ENCODE assay signal across 1 cellular context in the genomic region with DNA sequence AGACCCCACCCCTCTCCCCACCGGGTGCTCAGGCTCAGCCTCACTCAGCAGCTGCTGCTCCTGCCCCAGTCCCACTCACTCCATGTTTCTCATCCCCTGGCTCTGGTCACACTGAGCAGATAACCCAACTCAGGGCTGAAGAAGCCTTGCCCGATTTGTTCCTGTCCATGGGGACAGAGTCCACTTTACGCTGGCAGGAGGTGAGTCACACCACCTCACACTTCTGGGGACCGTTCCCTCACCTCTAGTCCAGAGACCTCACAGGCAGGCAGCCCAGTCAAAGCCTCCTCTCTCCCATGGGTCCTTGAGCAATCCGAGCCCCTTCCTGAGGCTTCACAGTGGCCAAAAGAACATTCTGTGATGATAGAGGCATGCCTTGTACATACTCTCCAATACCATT.
TF ChIP-seq lines count a peak whose summit lies in the region.

No MANE protein-coding gene starts in this region.

TF ChIP-seq in HepG2, 621 proteins besides CTCF, POLR2A, EP300 and RAD21 (continues in another document):
- TF ChIP-seq ZNF781 (CRISPR knock-in tag; IDR thresholded peaks at IDR 0.05; ENCODE audit: borderline replicate concordance, not compliant biosample characterization) (no peak), NFRKB (IDR thresholded peaks at IDR 0.05) (no peak), TBX2 (CRISPR knock-in tag; IDR thresholded peaks at IDR 0.05; ENCODE audit: borderline replicate concordance) (peak; percentile 89), SNRNP70 (IDR thresholded peaks at IDR 0.05; ENCODE audit: low read depth, low read length) (no peak), PHF21A (CRISPR knock-in tag; IDR thresholded peaks at IDR 0.05) (peak; percentile 73), ZFP36 (IDR thresholded peaks at IDR 0.05; ENCODE audit: borderline replicate concordance, low read depth, low read length, partially characterized antibody) (no peak), KMT2A (CRISPR knock-in tag; IDR thresholded peaks at IDR 0.05) (no peak), NR2F2 (IDR thresholded peaks at IDR 0.05; ENCODE audit: borderline replicate concordance, low read depth) (no peak), NFKBIZ (CRISPR knock-in tag; IDR thresholded peaks at IDR 0.05) (no peak), RFX1 (IDR thresholded peaks at IDR 0.05) (no peak), POGZ (CRISPR knock-in tag; IDR thresholded peaks at IDR 0.05) (no peak), TCF12 (IDR thresholded peaks at IDR 0.05) (no peak), TCF12 (CRISPR knock-in tag; IDR thresholded peaks at IDR 0.05) (no peak), TARDBP (CRISPR knock-in tag; IDR thresholded peaks at IDR 0.05) (0 out of 2 replicates have a peak, but pooled peaks have one; percentile 40), JUND (CRISPR knock-in tag; IDR thresholded peaks at IDR 0.05) (peak; percentile 91), NCOA2 (CRISPR knock-in tag; IDR thresholded peaks at IDR 0.05) (no peak), NR2F1 (CRISPR knock-in tag; IDR thresholded peaks at IDR 0.05) (no peak), ZNF772 (CRISPR knock-in tag; IDR thresholded peaks at IDR 0.05) (0 out of 2 replicates have a peak, but pooled peaks have one; percentile 39), GATA4 (IDR thresholded peaks at IDR 0.05; ENCODE audit: borderline replicate concordance, low read depth) (no peak), ZNF160 (CRISPR knock-in tag; IDR thresholded peaks at IDR 0.05) (no peak), MEF2D (CRISPR knock-in tag; IDR thresholded peaks at IDR 0.05) (no peak), PHF8 (CRISPR knock-in tag; IDR thresholded peaks at IDR 0.05) (0 out of 2 replicates have a peak, but pooled peaks have one; percentile 8), DR1 (CRISPR knock-in tag; IDR thresholded peaks at IDR 0.05) (no peak), GABPA (IDR thresholded peaks at IDR 0.05; ENCODE audit: low read depth, low read length) (no peak), GABPA (CRISPR knock-in tag; IDR thresholded peaks at IDR 0.05; ENCODE audit: low read depth) (0 out of 2 replicates have a peak, but pooled peaks have one; percentile 38), ZNF367 (CRISPR knock-in tag; IDR thresholded peaks at IDR 0.05; ENCODE audit: borderline replicate concordance) (no peak), PHF20 (CRISPR knock-in tag; IDR thresholded peaks at IDR 0.05) (no peak), POLR2G (IDR thresholded peaks at IDR 0.05; ENCODE audit: low read depth, low read length) (peak; percentile 65), SP140L (CRISPR knock-in tag; IDR thresholded peaks at IDR 0.05; ENCODE audit: borderline replicate concordance) (no peak), ZNF644 (CRISPR knock-in tag; IDR thresholded peaks at IDR 0.05; ENCODE audit: low read depth) (peak; percentile 85), TSC22D2 (CRISPR knock-in tag; IDR thresholded peaks at IDR 0.05; ENCODE audit: borderline replicate concordance) (no peak), STAT5B (CRISPR knock-in tag; IDR thresholded peaks at IDR 0.05) (no peak), ZMYM2 (CRISPR knock-in tag; IDR thresholded peaks at IDR 0.05) (no peak), CC2D1A (CRISPR knock-in tag; IDR thresholded peaks at IDR 0.05) (no peak), CEBPG (CRISPR knock-in tag; IDR thresholded peaks at IDR 0.05) (peak; percentile 64), GABPB1 (CRISPR knock-in tag; IDR thresholded peaks at IDR 0.05) (no peak; the same call in 1 of the 2 replicates), GPN1 (CRISPR knock-in tag; IDR thresholded peaks at IDR 0.05; ENCODE audit: borderline replicate concordance) (no peak), NFIC (IDR thresholded peaks at IDR 0.05; ENCODE audit: low read length) (no peak), HOXA3 (CRISPR knock-in tag; IDR thresholded peaks at IDR 0.05) (peak; percentile 61; the same call in 1 of the 2 replicates), NFE2L2 (IDR thresholded peaks at IDR 0.05; ENCODE audit: low read length) (no peak), ZNF614 (CRISPR knock-in tag; IDR thresholded peaks at IDR 0.05; ENCODE audit: borderline replicate concordance) (peak; percentile 43; the same call in 1 of the 2 replicates), LCORL (IDR thresholded peaks at IDR 0.05) (no peak), LCORL (CRISPR knock-in tag; IDR thresholded peaks at IDR 0.05) (peak; percentile 75), MIER2 (CRISPR knock-in tag; IDR thresholded peaks at IDR 0.05) (no peak)
- TF ChIP-seq, protein P1, sequence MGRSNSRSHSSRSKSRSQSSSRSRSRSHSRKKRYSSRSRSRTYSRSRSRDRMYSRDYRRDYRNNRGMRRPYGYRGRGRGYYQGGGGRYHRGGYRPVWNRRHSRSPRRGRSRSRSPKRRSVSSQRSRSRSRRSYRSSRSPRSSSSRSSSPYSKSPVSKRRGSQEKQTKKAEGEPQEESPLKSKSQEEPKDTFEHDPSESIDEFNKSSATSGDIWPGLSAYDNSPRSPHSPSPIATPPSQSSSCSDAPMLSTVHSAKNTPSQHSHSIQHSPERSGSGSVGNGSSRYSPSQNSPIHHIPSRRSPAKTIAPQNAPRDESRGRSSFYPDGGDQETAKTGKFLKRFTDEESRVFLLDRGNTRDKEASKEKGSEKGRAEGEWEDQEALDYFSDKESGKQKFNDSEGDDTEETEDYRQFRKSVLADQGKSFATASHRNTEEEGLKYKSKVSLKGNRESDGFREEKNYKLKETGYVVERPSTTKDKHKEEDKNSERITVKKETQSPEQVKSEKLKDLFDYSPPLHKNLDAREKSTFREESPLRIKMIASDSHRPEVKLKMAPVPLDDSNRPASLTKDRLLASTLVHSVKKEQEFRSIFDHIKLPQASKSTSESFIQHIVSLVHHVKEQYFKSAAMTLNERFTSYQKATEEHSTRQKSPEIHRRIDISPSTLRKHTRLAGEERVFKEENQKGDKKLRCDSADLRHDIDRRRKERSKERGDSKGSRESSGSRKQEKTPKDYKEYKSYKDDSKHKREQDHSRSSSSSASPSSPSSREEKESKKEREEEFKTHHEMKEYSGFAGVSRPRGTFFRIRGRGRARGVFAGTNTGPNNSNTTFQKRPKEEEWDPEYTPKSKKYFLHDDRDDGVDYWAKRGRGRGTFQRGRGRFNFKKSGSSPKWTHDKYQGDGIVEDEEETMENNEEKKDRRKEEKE (IDR thresholded peaks at IDR 0.05), result no peak
- TF ChIP-seq, protein P2, sequence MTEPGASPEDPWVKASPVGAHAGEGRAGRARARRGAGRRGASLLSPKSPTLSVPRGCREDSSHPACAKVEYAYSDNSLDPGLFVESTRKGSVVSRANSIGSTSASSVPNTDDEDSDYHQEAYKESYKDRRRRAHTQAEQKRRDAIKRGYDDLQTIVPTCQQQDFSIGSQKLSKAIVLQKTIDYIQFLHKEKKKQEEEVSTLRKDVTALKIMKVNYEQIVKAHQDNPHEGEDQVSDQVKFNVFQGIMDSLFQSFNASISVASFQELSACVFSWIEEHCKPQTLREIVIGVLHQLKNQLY (CRISPR knock-in tag; IDR thresholded peaks at IDR 0.05), result no peak
- TF ChIP-seq, protein P3, sequence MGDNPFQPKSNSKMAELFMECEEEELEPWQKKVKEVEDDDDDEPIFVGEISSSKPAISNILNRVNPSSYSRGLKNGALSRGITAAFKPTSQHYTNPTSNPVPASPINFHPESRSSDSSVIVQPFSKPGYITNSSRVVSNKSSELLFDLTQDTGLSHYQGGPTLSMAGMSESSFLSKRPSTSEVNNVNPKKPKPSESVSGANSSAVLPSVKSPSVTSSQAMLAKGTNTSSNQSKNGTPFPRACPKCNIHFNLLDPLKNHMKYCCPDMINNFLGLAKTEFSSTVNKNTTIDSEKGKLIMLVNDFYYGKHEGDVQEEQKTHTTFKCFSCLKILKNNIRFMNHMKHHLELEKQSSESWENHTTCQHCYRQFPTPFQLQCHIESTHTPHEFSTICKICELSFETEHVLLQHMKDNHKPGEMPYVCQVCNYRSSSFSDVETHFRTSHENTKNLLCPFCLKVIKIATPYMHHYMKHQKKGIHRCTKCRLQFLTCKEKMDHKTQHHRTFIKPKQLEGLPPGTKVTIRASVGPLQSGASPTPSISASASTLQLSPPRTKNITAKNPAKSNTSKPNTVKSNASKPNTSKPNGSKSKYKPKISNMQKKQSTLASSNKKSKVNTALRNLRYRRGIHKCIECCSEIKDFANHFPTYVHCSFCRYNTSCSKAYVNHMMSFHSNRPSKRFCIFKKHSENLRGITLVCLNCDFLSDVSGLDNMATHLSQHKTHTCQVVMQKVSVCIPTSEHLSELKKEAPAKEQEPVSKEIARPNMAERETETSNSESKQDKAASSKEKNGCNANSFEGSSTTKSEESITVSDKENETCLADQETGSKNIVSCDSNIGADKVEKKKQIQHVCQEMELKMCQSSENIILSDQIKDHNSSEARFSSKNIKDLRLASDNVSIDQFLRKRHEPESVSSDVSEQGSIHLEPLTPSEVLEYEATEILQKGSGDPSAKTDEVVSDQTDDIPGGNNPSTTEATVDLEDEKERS (CRISPR knock-in tag; IDR thresholded peaks at IDR 0.05), result 0 out of 2 replicates have a peak, but pooled peaks have one; percentile 35
- TF ChIP-seq, protein P4, sequence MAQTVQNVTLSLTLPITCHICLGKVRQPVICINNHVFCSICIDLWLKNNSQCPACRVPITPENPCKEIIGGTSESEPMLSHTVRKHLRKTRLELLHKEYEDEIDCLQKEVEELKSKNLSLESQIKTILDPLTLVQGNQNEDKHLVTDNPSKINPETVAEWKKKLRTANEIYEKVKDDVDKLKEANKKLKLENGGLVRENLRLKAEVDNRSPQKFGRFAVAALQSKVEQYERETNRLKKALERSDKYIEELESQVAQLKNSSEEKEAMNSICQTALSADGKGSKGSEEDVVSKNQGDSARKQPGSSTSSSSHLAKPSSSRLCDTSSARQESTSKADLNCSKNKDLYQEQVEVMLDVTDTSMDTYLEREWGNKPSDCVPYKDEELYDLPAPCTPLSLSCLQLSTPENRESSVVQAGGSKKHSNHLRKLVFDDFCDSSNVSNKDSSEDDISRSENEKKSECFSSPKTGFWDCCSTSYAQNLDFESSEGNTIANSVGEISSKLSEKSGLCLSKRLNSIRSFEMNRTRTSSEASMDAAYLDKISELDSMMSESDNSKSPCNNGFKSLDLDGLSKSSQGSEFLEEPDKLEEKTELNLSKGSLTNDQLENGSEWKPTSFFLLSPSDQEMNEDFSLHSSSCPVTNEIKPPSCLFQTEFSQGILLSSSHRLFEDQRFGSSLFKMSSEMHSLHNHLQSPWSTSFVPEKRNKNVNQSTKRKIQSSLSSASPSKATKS (CRISPR knock-in tag; IDR thresholded peaks at IDR 0.05), result no peak
- TF ChIP-seq, protein P5, sequence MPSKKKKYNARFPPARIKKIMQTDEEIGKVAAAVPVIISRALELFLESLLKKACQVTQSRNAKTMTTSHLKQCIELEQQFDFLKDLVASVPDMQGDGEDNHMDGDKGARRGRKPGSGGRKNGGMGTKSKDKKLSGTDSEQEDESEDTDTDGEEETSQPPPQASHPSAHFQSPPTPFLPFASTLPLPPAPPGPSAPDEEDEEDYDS (CRISPR knock-in tag; IDR thresholded peaks at IDR 0.05), result 0 out of 2 replicates have a peak, but pooled peaks have one; percentile 43
- TF ChIP-seq, protein P6, sequence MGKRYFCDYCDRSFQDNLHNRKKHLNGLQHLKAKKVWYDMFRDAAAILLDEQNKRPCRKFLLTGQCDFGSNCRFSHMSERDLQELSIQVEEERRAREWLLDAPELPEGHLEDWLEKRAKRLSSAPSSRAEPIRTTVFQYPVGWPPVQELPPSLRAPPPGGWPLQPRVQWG (CRISPR knock-in tag; IDR thresholded peaks at IDR 0.05; ENCODE audit: borderline replicate concordance, low read depth), result no peak
- TF ChIP-seq, protein P7, sequence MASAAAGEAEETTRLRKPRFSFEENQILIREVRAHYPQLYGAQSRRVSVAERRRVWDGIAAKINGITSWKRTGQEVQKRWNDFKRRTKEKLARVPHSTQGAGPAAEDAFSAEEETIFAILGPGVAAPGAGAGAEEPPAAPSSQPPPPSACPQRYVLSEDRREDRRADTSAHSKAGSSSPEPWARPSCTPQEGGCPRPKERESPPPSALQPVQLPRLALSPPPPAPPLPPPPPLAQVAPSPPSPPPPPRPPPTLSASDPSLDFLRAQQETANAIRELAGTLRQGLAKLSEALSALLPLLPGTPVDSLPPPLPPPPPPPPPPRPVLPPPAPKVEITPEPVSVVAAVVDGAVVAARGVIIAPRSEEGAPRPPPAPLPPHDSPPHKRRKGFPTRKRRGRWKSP (CRISPR knock-in tag; IDR thresholded peaks at IDR 0.05), result no peak
- TF ChIP-seq, protein P8, sequence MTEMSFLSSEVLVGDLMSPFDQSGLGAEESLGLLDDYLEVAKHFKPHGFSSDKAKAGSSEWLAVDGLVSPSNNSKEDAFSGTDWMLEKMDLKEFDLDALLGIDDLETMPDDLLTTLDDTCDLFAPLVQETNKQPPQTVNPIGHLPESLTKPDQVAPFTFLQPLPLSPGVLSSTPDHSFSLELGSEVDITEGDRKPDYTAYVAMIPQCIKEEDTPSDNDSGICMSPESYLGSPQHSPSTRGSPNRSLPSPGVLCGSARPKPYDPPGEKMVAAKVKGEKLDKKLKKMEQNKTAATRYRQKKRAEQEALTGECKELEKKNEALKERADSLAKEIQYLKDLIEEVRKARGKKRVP (CRISPR knock-in tag; IDR thresholded peaks at IDR 0.05), result no peak
- TF ChIP-seq, protein P9, sequence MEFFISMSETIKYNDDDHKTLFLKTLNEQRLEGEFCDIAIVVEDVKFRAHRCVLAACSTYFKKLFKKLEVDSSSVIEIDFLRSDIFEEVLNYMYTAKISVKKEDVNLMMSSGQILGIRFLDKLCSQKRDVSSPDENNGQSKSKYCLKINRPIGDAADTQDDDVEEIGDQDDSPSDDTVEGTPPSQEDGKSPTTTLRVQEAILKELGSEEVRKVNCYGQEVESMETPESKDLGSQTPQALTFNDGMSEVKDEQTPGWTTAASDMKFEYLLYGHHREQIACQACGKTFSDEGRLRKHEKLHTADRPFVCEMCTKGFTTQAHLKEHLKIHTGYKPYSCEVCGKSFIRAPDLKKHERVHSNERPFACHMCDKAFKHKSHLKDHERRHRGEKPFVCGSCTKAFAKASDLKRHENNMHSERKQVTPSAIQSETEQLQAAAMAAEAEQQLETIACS (CRISPR knock-in tag; IDR thresholded peaks at IDR 0.05), result no peak
- TF ChIP-seq, protein P10, sequence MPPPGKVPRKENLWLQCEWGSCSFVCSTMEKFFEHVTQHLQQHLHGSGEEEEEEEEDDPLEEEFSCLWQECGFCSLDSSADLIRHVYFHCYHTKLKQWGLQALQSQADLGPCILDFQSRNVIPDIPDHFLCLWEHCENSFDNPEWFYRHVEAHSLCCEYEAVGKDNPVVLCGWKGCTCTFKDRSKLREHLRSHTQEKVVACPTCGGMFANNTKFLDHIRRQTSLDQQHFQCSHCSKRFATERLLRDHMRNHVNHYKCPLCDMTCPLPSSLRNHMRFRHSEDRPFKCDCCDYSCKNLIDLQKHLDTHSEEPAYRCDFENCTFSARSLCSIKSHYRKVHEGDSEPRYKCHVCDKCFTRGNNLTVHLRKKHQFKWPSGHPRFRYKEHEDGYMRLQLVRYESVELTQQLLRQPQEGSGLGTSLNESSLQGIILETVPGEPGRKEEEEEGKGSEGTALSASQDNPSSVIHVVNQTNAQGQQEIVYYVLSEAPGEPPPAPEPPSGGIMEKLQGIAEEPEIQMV (CRISPR knock-in tag; IDR thresholded peaks at IDR 0.05; ENCODE audit: low read depth), result no peak
- TF ChIP-seq, protein P11, sequence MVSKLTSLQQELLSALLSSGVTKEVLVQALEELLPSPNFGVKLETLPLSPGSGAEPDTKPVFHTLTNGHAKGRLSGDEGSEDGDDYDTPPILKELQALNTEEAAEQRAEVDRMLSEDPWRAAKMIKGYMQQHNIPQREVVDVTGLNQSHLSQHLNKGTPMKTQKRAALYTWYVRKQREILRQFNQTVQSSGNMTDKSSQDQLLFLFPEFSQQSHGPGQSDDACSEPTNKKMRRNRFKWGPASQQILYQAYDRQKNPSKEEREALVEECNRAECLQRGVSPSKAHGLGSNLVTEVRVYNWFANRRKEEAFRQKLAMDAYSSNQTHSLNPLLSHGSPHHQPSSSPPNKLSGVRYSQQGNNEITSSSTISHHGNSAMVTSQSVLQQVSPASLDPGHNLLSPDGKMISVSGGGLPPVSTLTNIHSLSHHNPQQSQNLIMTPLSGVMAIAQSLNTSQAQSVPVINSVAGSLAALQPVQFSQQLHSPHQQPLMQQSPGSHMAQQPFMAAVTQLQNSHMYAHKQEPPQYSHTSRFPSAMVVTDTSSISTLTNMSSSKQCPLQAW (CRISPR knock-in tag; IDR thresholded peaks at IDR 0.05), result peak; percentile 70; the same call in 1 of the 2 replicates
